ENCODE assay signal across 10 cellular contexts in the genomic region with DNA sequence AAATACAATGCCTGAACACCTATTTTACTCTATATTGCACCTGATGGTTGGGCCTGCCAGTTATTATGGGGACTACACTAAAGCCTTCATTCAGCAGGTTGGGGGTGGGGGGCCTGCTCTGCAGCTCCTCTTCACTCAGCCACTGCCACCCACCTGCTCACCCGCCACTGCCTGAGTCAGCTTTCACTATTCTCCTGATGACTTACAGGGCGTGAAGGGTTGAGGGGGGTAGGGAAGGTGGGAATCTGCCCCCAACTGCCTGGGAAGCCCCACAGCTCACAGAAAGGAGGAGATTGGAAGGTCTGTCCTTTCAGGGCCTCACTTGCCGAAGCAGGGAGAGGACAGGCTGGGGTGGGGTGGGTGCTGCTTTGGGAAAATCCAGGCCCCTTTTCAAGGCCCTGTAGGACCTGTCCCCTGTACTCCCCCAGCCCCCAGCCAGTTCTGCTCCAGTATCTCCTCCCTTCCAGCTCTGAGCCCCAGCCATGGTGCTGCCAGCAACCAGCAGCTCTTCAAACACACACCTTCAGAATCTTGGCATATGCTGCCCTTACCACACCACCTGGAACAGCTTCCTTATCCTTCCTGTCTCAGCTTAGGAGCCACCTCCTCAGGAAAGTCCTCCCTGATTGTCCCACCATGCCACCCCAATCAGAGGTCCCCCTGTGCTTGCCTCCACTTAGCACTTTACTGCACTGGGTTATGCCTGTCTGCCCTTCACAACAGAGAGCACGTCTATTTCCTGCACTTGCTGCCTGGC. TPM values are rescaled to one million over a fixed set of nuclear protein-coding genes. Genes with fewer than 3 reads are reported as not detected.
DNase-seq lines count a peak whose midpoint lies in the region; ATAC-seq and TF ChIP-seq lines count a peak whose summit lies in the region.
"Had no signal": no experiment of that assay in that cellular context is flagged by ENCODE, and none has a peak within 500 bp of the region (broad histone marks: within the 10 kb centered on the region; RNA-seq: fewer than 3 reads in every experiment).

No MANE protein-coding gene starts in this region.

- DNase-seq in activated T-cell treated with anti-CD3 and anti-CD28 coated beads for 48 hours (ENCODE audit: low read depth) (peak; percentile 18), activated T-cell treated with anti-CD3 and anti-CD28 coated beads for 4 hours (no peak), myocyte (ENCODE audit: low read depth) (peak; percentile 20), gastrocnemius medialis (no peak)
- DNase-seq in activated T-cell treated with anti-CD3 and anti-CD28 coated beads, Interleukin-2, amount 50 U/mL, for 72 hours, result peak; percentile 30 to 55
- DNase-seq: heart right ventricle, SJCRH30 had no signal

- H3K27me3 Mint-ChIP-seq in activated T-cell treated with anti-CD3 and anti-CD28 coated beads, Interleukin-2, amount 50 U/mL, for 72 hours (ENCODE audit: low read depth), result no peaks in the 10 kb centered on the region
- H3K27me3 Mint-ChIP-seq in stimulated activated naive CD8-positive, alpha-beta T cell treated with anti-CD3 and anti-CD28 coated beads, Interleukin-15, Interleukin-2, amounts not matched to agents 100 ng/mL and 50 ng/mL, for 24 hours, result no peaks in the 10 kb centered on the region

- H3K27ac Mint-ChIP-seq in activated T-cell treated with anti-CD3 and anti-CD28 coated beads, Interleukin-2, amount 50 U/mL, for 72 hours, result peak overlapping the region; percentile 29
- peak overlapping the region; percentile 37 for H3K27ac Mint-ChIP-seq in stimulated activated naive CD8-positive, alpha-beta T cell treated with anti-CD3 and anti-CD28 coated beads, Interleukin-15, Interleukin-2, amounts not matched to agents 100 ng/mL and 50 ng/mL, for 24 hours

- H3K36me3 ChIP-seq in gastrocnemius medialis, result no peaks in the 10 kb centered on the region
- H3K36me3 ChIP-seq: heart right ventricle, SJCRH30 had no signal

- H3K4me3 Mint-ChIP-seq in activated T-cell treated with anti-CD3 and anti-CD28 coated beads, Interleukin-2, amount 50 U/mL, for 72 hours, result peak overlapping the region; percentile 3 to 39
- no peak overlapping the region for H3K4me3 Mint-ChIP-seq in stimulated activated naive CD8-positive, alpha-beta T cell treated with anti-CD3 and anti-CD28 coated beads, Interleukin-15, Interleukin-2, amounts not matched to agents 100 ng/mL and 50 ng/mL, for 24 hours

- no peak overlapping the region for H3K4me3 ChIP-seq in gastrocnemius medialis
- H3K4me3 ChIP-seq: heart right ventricle, SJCRH30 had no signal

- intact Hi-C loops in gastrocnemius medialis (cut with DNase I; ENCODE audit: low total_unique reads), result no loop called here

- in situ Hi-C loops in gastrocnemius medialis (cut with MboI; ENCODE audit: low sequenced_read_pairs in 4 of 4), result no loop called here

- no peak for TF ChIP-seq CTCF in gastrocnemius medialis (IDR thresholded peaks at IDR 0.05 in 4 of 5, conservative IDR thresholded peaks at IDR 0.05 in 1 of 5)

- ATAC-seq in activated T-cell treated with anti-CD3 and anti-CD28 coated beads, Interleukin-2, amount 50 U/mL, for 72 hours (replicated peaks in 1 of 2), result peak; percentile 79 to 80
- no peak for ATAC-seq in GM18909 (IDR thresholded peaks at IDR 0.05; ENCODE audit: poor library complexity, unreplicated experiment)
- no peak for ATAC-seq in GM19328 (IDR thresholded peaks at IDR 0.05; ENCODE audit: unreplicated experiment)
- ATAC-seq in gastrocnemius medialis, result no peak
- ATAC-seq: heart right ventricle had no signal

- H3K27ac ChIP-seq in gastrocnemius medialis, result no peak overlapping the region
- H3K27ac ChIP-seq: heart right ventricle, SJCRH30 had no signal

- H3K27me3 ChIP-seq in gastrocnemius medialis, result no peaks in the 10 kb centered on the region
- H3K27me3 ChIP-seq: heart right ventricle, SJCRH30 had no signal

- no peaks in the 10 kb centered on the region for H3K9me3 ChIP-seq in gastrocnemius medialis
- H3K9me3 ChIP-seq: SJCRH30 had no signal

- H3K36me3 Mint-ChIP-seq in activated T-cell treated with anti-CD3 and anti-CD28 coated beads, Interleukin-2, amount 50 U/mL, for 72 hours (ENCODE audit: insufficient read depth in 2 of 2), result no peaks in the 10 kb centered on the region
- H3K36me3 Mint-ChIP-seq in stimulated activated naive CD8-positive, alpha-beta T cell treated with anti-CD3 and anti-CD28 coated beads, Interleukin-15, Interleukin-2, amounts not matched to agents 100 ng/mL and 50 ng/mL, for 24 hours (ENCODE audit: low read depth), result no peaks in the 10 kb centered on the region

- TF ChIP-seq POLR2A in gastrocnemius medialis (IDR thresholded peaks at IDR 0.05), result no peak

- no peaks in the 10 kb centered on the region for H3K9me3 Mint-ChIP-seq in activated T-cell treated with anti-CD3 and anti-CD28 coated beads, Interleukin-2, amount 50 U/mL, for 72 hours
- H3K9me3 Mint-ChIP-seq in stimulated activated naive CD8-positive, alpha-beta T cell treated with anti-CD3 and anti-CD28 coated beads, Interleukin-15, Interleukin-2, amounts not matched to agents 100 ng/mL and 50 ng/mL, for 24 hours, result no peaks in the 10 kb centered on the region

- peaks cover under 1 to 8% of the 10 kb centered on the region in 2 donors for H3K4me1 ChIP-seq in gastrocnemius medialis

- H3K4me1 Mint-ChIP-seq in activated T-cell treated with anti-CD3 and anti-CD28 coated beads, Interleukin-2, amount 50 U/mL, for 72 hours (ENCODE audit: low read depth), result peaks cover 33% of the 10 kb centered on the region
- peaks cover 33% of the 10 kb centered on the region for H3K4me1 Mint-ChIP-seq in stimulated activated naive CD8-positive, alpha-beta T cell treated with anti-CD3 and anti-CD28 coated beads, Interleukin-15, Interleukin-2, amounts not matched to agents 100 ng/mL and 50 ng/mL, for 24 hours (ENCODE audit: low read depth)

RNA-seq across cellular contexts. Expression of gene IRF2BPL, which starts 33.1 kb away (rescaled TPM):
- 10 to 100 TPM; 55.6 to 58.0 TPM for total RNA-seq in activated T-cell treated with anti-CD3 and anti-CD28 coated beads, Interleukin-2, amount 50 U/mL, for 72 hours
- 78.2 and 114 TPM in 2 replicates for total RNA-seq in myocyte
- polyA plus RNA-seq in myocyte (2012), result 43.7 TPM
- total RNA-seq in gastrocnemius medialis, result 10 to 100 TPM; 15.0 to 26.4 (median 17.0) TPM

Comparison
In these comparisons a context has a peak if more than half of its experiments do, and no peak if none do; other contexts are left out.
1. DNase-seq: peak in activated T-cell treated with anti-CD3 and anti-CD28 coated beads for 48 hours (single experiment), activated T-cell treated with anti-CD3 and anti-CD28 coated beads, Interleukin-2, amount 50 U/mL, for 72 hours (2 of 2) and myocyte (single experiment); none in activated T-cell treated with anti-CD3 and anti-CD28 coated beads for 4 hours (single experiment) and gastrocnemius medialis (0 of 2).
2. ATAC-seq: peak in activated T-cell treated with anti-CD3 and anti-CD28 coated beads, Interleukin-2, amount 50 U/mL, for 72 hours (2 of 2); none in GM18909 (single experiment), GM19328 (single experiment) and gastrocnemius medialis (0 of 2).